10 cellular contexts compared by ENCODE assay signal in the genomic region with DNA sequence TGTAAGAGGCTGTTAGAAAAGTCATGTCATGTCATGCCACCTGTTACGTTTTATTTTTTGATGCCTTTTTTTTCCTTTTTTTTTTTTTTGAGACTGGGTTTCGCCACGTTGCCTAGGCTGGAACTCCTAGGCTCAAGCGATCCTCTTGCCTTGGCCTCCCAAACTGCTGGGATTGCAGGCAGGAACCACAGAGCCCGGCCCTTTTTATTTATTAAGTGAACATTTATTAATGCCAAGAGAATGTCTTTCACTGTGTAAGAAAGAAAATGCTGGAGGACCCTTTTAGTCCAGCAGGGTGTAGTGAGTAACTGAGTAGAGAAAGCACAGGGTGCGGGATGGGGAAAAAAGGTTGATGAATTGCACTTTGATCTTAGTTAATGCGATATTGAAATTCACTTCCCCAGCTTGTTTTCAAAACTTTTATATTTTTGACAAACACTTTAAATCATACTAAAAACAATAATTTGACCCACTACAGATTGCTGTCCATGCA. TPM values are rescaled to one million over a fixed set of nuclear protein-coding genes. Genes with fewer than 3 reads are reported as not detected.
DNase-seq lines count a peak whose midpoint lies in the region; ATAC-seq and TF ChIP-seq lines count a peak whose summit lies in the region.
"Had no signal": no experiment of that assay in that cellular context is flagged by ENCODE, and none has a peak within 500 bp of the region (broad histone marks: within the 10 kb centered on the region; RNA-seq: fewer than 3 reads in every experiment).

No MANE protein-coding gene starts in this region.

- peaks cover 3 to 15% (median 9%) of the 10 kb centered on the region in 4 donors for H3K36me3 ChIP-seq in right lobe of liver

- H3K27ac ChIP-seq in VCaP (peak overlapping the region; percentile 97), right lobe of liver (peak overlapping the region; percentile 99 to 100 (median 99))

- WGBS in right lobe of liver (ENCODE audit: insufficient coverage, low coverage, low lambda C conversion rate, missing lambda C conversion rate): 35% methylated on average over 7 of the region's 7 CpGs

- no peaks in the 10 kb centered on the region for H3K27me3 ChIP-seq in right lobe of liver

- peak; percentile 47 for DNase-seq in 8988T
- no peak for DNase-seq in right lobe of liver
- no peak for DNase-seq in NK-92 (lab: John Stamatoyannopoulos, UW; ENCODE audit: unreplicated experiment)
- DNase-seq: stimulated activated CD8-positive, alpha-beta memory T cell treated with anti-CD3 and anti-CD28 coated beads, Interleukin-4, amount 100 ng/mL, for 48 hours had no signal

- peaks cover 0 to 29% (median 4%) of the 10 kb centered on the region in 4 donors for H3K4me1 ChIP-seq in right lobe of liver

- no peaks in the 10 kb centered on the region for H3K9me3 ChIP-seq in right lobe of liver

- TF ChIP-seq CTCF in GM12874 (IDR thresholded peaks at IDR 0.05; ENCODE audit: insufficient read depth, low read depth, low read length): 0 out of 2 replicates have a peak, but pooled peaks have one; percentile 5
- no peak for TF ChIP-seq CTCF in VCaP (conservative IDR thresholded peaks at IDR 0.05)
- TF ChIP-seq CTCF in right lobe of liver (IDR thresholded peaks at IDR 0.05): peak in 3 of 4 donors; percentile 20 to 44 (median 26)

- no peak for TF ChIP-seq POLR2A in right lobe of liver (IDR thresholded peaks at IDR 0.05)

- H3K4me3 ChIP-seq in right lobe of liver: peak overlapping the region in 2 of 3 donors; percentile 95 to 98
- H3K4me3 ChIP-seq: lung had no signal

- intact Hi-C loops in right lobe of liver (cut with DNase I): no loop called here

- ATAC-seq in right lobe of liver: peak in 1 of 4 donors; percentile 12
- no peak for ATAC-seq in GM19328 (IDR thresholded peaks at IDR 0.05; ENCODE audit: unreplicated experiment)
- ATAC-seq in GM18517 (IDR thresholded peaks at IDR 0.05; ENCODE audit: unreplicated experiment): no peak
- ATAC-seq in GM19351 (IDR thresholded peaks at IDR 0.05; ENCODE audit: unreplicated experiment): no peak

RNA-seq across cellular contexts. Expression of a gene that starts 2.3 kb away (rescaled TPM):
- total RNA-seq in right lobe of liver: 100 to 1,000 TPM; 298 to 624 (median 414) TPM

RNA-seq across cellular contexts. Expression of a gene that starts 30.1 kb away (rescaled TPM):
- 10 to 100 TPM; 15.3 to 24.4 (median 18.0) TPM for total RNA-seq in right lobe of liver
